22 cellular contexts compared by ENCODE assay signal in genomic region chr2:33678447-33678846, GRCh38.
"Had no signal": no experiment of that assay in that cellular context is flagged by ENCODE, and none has a peak within 500 bp of the region (broad histone marks: within the 10 kb centered on the region; RNA-seq: fewer than 3 reads in every experiment).

No MANE protein-coding gene starts in this region.

- H3K27me3 ChIP-seq: brain microvascular endothelial cell, cardiac muscle cell, SJSA1 had no signal

- DNase-seq: activated B cell treated with CpG ODN at 0.5 μM for 24 hours; activated CD4-positive, alpha-beta memory T cell treated with anti-CD3 and anti-CD28 coated beads for 36 hours; activated CD4-positive, alpha-beta T cell treated with anti-CD3 and anti-CD28 coated beads, Interleukin-2, amount 10 ng/mL, durations not matched to agents 7 days and 5 days; activated CD8-positive, alpha-beta memory T cell treated with anti-CD3 and anti-CD28 coated beads for 24 hours; activated gamma-delta T cell treated with Interleukin-2 at 50 U/mL for 16 hours; activated naive CD4-positive, alpha-beta T cell treated with anti-CD3 and anti-CD28 coated beads, Interleukin-2, amount 10 ng/mL, durations not matched to agents 7 days and 5 days; activated naive CD8-positive, alpha-beta T cell treated with anti-CD3 and anti-CD28 coated beads for 36 hours; activated T-cell treated with anti-CD3 and anti-CD28 coated beads for 4 hours; activated T-cell treated with anti-CD3 and anti-CD28 coated beads, Interleukin-2, amount 50 U/mL, for 72 hours; brain microvascular endothelial cell; Karpas-422; MM.1S; NCI-H1105 treated with DMSO at 0.1 percent for 48 hours; NCI-H1436 treated with DMSO at 0.1 percent for 48 hours; NCI-H187; NCI-H2081; NCI-H510A treated with DMSO at 0.1 percent for 48 hours; NCI-H69; NK-92 treated with Interleukin-12 subunit alpha and Interleukin-12 subunit beta, amount 100 ng/mL, for 24 hours; SHP77 had no signal

- H3K4me1 ChIP-seq: SJSA1 had no signal

- H3K36me3 ChIP-seq: brain microvascular endothelial cell, cardiac muscle cell, SJSA1 had no signal

- H3K9me3 ChIP-seq: SJSA1 had no signal

- H3K4me3 ChIP-seq: cardiac muscle cell, SJSA1 had no signal

- H3K27ac ChIP-seq: brain microvascular endothelial cell, cardiac muscle cell, SJSA1 had no signal
